8 cellular contexts compared by ENCODE assay signal in the genomic region with DNA sequence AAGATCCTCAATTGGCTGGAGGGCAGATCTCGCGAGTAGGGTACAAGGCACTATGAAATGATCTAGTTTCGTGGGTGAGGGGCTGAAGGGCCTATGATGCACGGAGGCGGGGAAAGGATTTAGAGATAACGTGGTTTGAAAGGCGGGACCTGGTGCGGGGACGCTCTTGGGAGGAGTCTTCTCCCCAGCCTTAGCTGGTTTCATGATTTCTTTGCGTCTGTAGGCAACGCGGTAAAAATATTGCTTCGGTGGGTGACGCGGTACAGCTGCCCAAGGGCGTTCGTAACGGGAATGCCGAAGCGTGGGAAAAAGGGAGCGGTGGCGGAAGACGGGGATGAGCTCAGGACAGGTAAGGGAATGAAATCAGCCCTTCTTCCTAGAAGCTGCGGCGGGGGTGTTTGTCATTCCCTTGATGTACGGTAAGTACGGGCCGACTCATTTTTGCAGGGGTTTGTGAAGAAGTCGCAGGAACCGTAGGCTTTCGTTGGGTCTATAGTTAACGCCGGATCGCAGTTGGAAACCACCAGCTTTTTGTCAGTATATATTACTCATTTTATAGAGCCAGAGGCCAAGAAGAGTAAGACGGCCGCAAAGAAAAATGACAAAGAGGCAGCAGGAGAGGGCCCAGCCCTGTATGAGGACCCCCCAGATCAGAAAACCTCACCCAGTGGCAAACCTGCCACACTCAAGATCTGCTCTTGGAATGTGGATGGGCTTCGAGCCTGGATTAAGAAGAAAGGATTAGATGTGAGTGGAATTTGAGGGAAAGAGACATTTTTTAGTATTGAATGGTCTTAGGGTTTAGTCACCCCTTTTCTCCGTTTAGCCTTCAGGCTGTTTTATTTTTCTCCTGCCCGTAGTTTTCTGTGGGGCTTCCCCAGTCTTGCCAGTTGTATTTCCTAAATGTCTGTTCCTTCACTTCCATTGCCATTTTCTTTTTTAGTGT. TPM values are rescaled to one million over a fixed set of nuclear protein-coding genes. Genes with fewer than 3 reads are reported as not detected.
DNase-seq lines count a peak whose midpoint lies in the region; ATAC-seq and TF ChIP-seq lines count a peak whose summit lies in the region.

No MANE protein-coding gene starts in this region.

- peak; percentile 71 to 72 for ATAC-seq in activated CD4-positive, CD25-positive, alpha-beta regulatory T cell treated with anti-CD3 and anti-CD28 coated beads, Interleukin-2, amount 50 U/mL, for 24 hours
- ATAC-seq in GM21447 (IDR thresholded peaks at IDR 0.05; ENCODE audit: unreplicated experiment): peak; percentile 35

- H3K9ac ChIP-seq in HUES48 (ENCODE audit: low read depth, low read length): peak overlapping the region; percentile 91

- H3K27me3 ChIP-seq in HUES48 (ENCODE audit: control insufficient read depth, insufficient read depth, low read length): no peaks in the 10 kb centered on the region

- H3K36me3 ChIP-seq in HUES48 (ENCODE audit: control insufficient read depth, insufficient read depth, low read length): peaks cover 65% of the 10 kb centered on the region

- no peak overlapping the region for H3K4me3 Mint-ChIP-seq in progenitor cell of endocrine pancreas (ENCODE audit: low read depth)

- peak overlapping the region; percentile 90 for H3K27ac ChIP-seq in HUES48 (ENCODE audit: low read depth, low read length)

- no peaks in the 10 kb centered on the region for H3K27me3 Mint-ChIP-seq in progenitor cell of endocrine pancreas

- H3K9me3 ChIP-seq in HUES48 (ENCODE audit: control insufficient read depth, insufficient read depth, low read length): no peaks in the 10 kb centered on the region

- in situ Hi-C loops in KBM-7 (cut with MboI; ENCODE audit: low pct_unique_long_range_greater_than_20kb, low sequenced_read_pairs): no loop called here

- H3K9me3 Mint-ChIP-seq in progenitor cell of endocrine pancreas (ENCODE audit: low read depth): no peaks in the 10 kb centered on the region

- H3K36me3 Mint-ChIP-seq in progenitor cell of endocrine pancreas (ENCODE audit: insufficient read depth): peaks cover 23% of the 10 kb centered on the region

- peaks cover 10% of the 10 kb centered on the region for H3K4me1 Mint-ChIP-seq in progenitor cell of endocrine pancreas (ENCODE audit: low read depth)

- peak overlapping the region; percentile 85 for H3K4me3 ChIP-seq in HUES48 (ENCODE audit: low read depth, low read length)

- no peak for DNase-seq in activated CD4-positive, CD25-positive, alpha-beta regulatory T cell treated with anti-CD3 and anti-CD28 coated beads, Interleukin-2, amount 50 U/mL, for 72 hours
- DNase-seq in SW480 (ENCODE audit: low spot score) (peak; percentile 62), fibroblast of peridontal ligament (ENCODE audit: extremely low read depth) (peak; percentile 92), progenitor cell of endocrine pancreas (ENCODE audit: low spot score, unreplicated experiment) (peak; percentile 27), KBM-7 (no peak)

- no peak for TF ChIP-seq CTCF in progenitor cell of endocrine pancreas (IDR thresholded peaks at IDR 0.05; ENCODE audit: unreplicated experiment)

- peaks cover 16% of the 10 kb centered on the region for H3K4me1 ChIP-seq in HUES48 (ENCODE audit: control insufficient read depth, insufficient read depth, low read length)

- no peak overlapping the region for H3K27ac Mint-ChIP-seq in progenitor cell of endocrine pancreas

RNA-seq across cellular contexts. Expression of a gene that starts 0.6 kb away (rescaled TPM):
- total RNA-seq in progenitor cell of endocrine pancreas: 309 and 322 TPM in 2 replicates

RNA-seq across cellular contexts. Expression of a gene that starts 1.0 kb away (rescaled TPM):
- total RNA-seq in progenitor cell of endocrine pancreas: 89.0 and 94.4 TPM in 2 replicates

RNA-seq across cellular contexts. Expression of a gene that starts 5.6 kb away (rescaled TPM):
- 41.1 and 45.6 TPM in 2 replicates for total RNA-seq in progenitor cell of endocrine pancreas

RNA-seq across cellular contexts. Expression of a gene that starts 13.6 kb away (rescaled TPM):
- total RNA-seq in progenitor cell of endocrine pancreas: 45.9 and 48.9 TPM in 2 replicates

RNA-seq across cellular contexts. Expression of a gene that starts 19.7 kb away (rescaled TPM):
- 0.04 and 0.05 TPM in 2 replicates for total RNA-seq in progenitor cell of endocrine pancreas

Comparison
In these comparisons a context has a peak if more than half of its experiments do, and no peak if none do; other contexts are left out.
1. DNase-seq: peak in SW480 (single experiment), fibroblast of peridontal ligament (single experiment) and progenitor cell of endocrine pancreas (single experiment); none in activated CD4-positive, CD25-positive, alpha-beta regulatory T cell treated with anti-CD3 and anti-CD28 coated beads, Interleukin-2, amount 50 U/mL, for 72 hours (single experiment) and KBM-7 (single experiment).